ENCODE assay signal across 8 cellular contexts in the genomic region with DNA sequence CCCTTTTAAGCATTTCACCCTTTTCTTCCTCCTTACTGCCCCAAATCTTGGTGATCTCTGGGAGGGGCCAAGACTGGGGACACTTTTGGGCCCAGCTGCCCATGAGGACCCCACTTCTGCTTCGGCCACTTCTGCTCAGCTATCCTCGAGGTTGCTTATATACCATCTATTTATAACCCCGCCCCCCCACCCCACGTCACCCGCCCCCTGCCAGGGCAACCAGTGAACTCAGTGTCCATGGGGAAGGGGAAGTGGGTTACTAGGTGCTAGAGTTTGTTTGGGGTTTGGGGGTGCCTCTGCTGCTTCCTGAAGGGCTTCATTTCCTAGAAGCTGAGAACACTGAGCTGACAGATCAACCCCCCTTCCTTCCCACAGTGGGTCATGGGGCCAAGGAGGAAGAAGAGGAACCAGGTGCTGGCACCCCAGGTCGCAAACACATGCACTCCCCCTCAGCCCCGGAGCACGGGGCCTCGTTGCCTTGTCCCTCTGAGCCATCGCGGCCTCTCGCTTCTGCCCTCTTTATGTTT. TPM values are rescaled to one million over a fixed set of nuclear protein-coding genes. Genes with fewer than 3 reads are reported as not detected.
DNase-seq lines count a peak whose midpoint lies in the region; TF ChIP-seq lines count a peak whose summit lies in the region.

No MANE protein-coding gene starts in this region.

- peaks cover 7% of the 10 kb centered on the region for H3K4me1 ChIP-seq in fibroblast of lung (ENCODE audit: control insufficient read depth, extremely low read depth, insufficient read depth, low read length)

- peak; percentile 63 for DNase-seq in activated CD4-positive, alpha-beta T cell treated with anti-CD3 and anti-CD28 coated beads, Interleukin-2, amount 50 U/mL, for 1 hour
- no peak for DNase-seq in fibroblast of lung (ENCODE audit: low read depth in 2 of 2)
- DNase-seq in stimulated activated CD8-positive, alpha-beta memory T cell treated with anti-CD3 and anti-CD28 coated beads, Interleukin-15, amount 100 ng/mL, for 1 hour (ENCODE audit: low read depth): peak; percentile 59
- DNase-seq in HT-29 (ENCODE audit: low spot score): no peak
- DNase-seq in dedifferentiated amniotic fluid mesenchymal stem cell (ENCODE audit: extremely low spot score): no peak
- no peak for DNase-seq in islet precursor cell
- no peak for DNase-seq in hepatic stellate cell (ENCODE audit: low spot score)

- no peak for TF ChIP-seq CTCF in fibroblast of lung (conservative IDR thresholded peaks at IDR 0.05 in 1 of 2, IDR thresholded peaks at IDR 0.05 in 1 of 2; ENCODE audit: low read depth in 1 of 2, low read length in 2 of 2)

- peak overlapping the region; percentile 69 for H2AFZ ChIP-seq in fibroblast of lung (ENCODE audit: low read length)

- no peaks in the 10 kb centered on the region for H4K20me1 ChIP-seq in fibroblast of lung (ENCODE audit: control insufficient read depth, extremely low read depth, insufficient read depth, low read length)

- H3K36me3 ChIP-seq in fibroblast of lung (ENCODE audit: control insufficient read depth, insufficient read depth, low read length): no peaks in the 10 kb centered on the region

- H3K9ac ChIP-seq in fibroblast of lung (ENCODE audit: insufficient read depth, low read length): no peak overlapping the region

- H3K9me3 Mint-ChIP-seq in IgD-negative memory B cell: no peaks in the 10 kb centered on the region

- peak overlapping the region; percentile 35 to 93 (median 86) for H3K4me3 Mint-ChIP-seq in IgD-negative memory B cell

- H3K27ac ChIP-seq in fibroblast of lung (ENCODE audit: insufficient read depth, low read length): peak overlapping the region; percentile 32

- no peaks in the 10 kb centered on the region for H3K27me3 ChIP-seq in fibroblast of lung (ENCODE audit: control insufficient read depth, insufficient read depth, low read length)

- no peaks in the 10 kb centered on the region for H3K27me3 Mint-ChIP-seq in IgD-negative memory B cell

- H3K79me2 ChIP-seq in fibroblast of lung (ENCODE audit: control insufficient read depth, insufficient read depth, low read length): no peaks in the 10 kb centered on the region

- peak overlapping the region; percentile 44 for H3K4me2 ChIP-seq in fibroblast of lung (ENCODE audit: extremely low read depth, insufficient read depth, low read length)

- H3K4me1 Mint-ChIP-seq in IgD-negative memory B cell: peaks cover 34 to 40% (median 37%) of the 10 kb centered on the region in 3 donors

- peaks cover 1% of the 10 kb centered on the region for H3K36me3 Mint-ChIP-seq in IgD-negative memory B cell

- peak overlapping the region; percentile 98 to 99 (median 99) for H3K27ac Mint-ChIP-seq in IgD-negative memory B cell

- H3K9me3 ChIP-seq in fibroblast of lung (ENCODE audit: control insufficient read depth, insufficient read depth, low read depth, low read length): no peaks in the 10 kb centered on the region

- no peak overlapping the region for H3K4me3 ChIP-seq in fibroblast of lung (replicated peaks in 1 of 4; ENCODE audit: control extremely low read depth in 1 of 4, insufficient read depth in 1 of 4, low read depth in 3 of 4, low read length in 4 of 4)

RNA-seq across cellular contexts. Expression of a gene that starts 6.1 kb away (rescaled TPM):
- polyA plus RNA-seq in IgD-negative memory B cell (89.3 TPM), fibroblast of lung (32.9 and 46.3 TPM in 2 replicates)
- total RNA-seq in fibroblast of lung: 17.2 and 40.6 TPM in 2 replicates
- polyA plus RNA-seq in fibroblast of lung (2012): 72.6 and 94.0 TPM in 2 replicates
- 117 and 134 TPM in 2 replicates for polyA minus RNA-seq in fibroblast of lung (ENCODE audit: low replicate concordance)
- 41.4 and 62.8 TPM in 2 replicates for total RNA-seq in HT-29 (2014; rRNA removed; shearing (Covaris generic))

RNA-seq across cellular contexts. Expression of a gene that starts 44.0 kb away (rescaled TPM):
- 169 TPM for polyA plus RNA-seq in IgD-negative memory B cell
- total RNA-seq in fibroblast of lung: 28.5 and 36.5 TPM in 2 replicates
- 35.9 and 80.5 TPM in 2 replicates for polyA plus RNA-seq in fibroblast of lung
- polyA plus RNA-seq in fibroblast of lung (2012): 43.1 and 109 TPM in 2 replicates
- polyA minus RNA-seq in fibroblast of lung (ENCODE audit: low replicate concordance): 46.7 and 131 TPM in 2 replicates
- total RNA-seq in HT-29 (2014; rRNA removed; shearing (Covaris generic)): 185 and 196 TPM in 2 replicates

RNA-seq across cellular contexts. Expression of a gene that starts 58.0 kb away (rescaled TPM):
- polyA plus RNA-seq in IgD-negative memory B cell (52.6 TPM), fibroblast of lung (43.2 and 45.3 TPM in 2 replicates)
- 125 and 141 TPM in 2 replicates for total RNA-seq in fibroblast of lung
- polyA plus RNA-seq in fibroblast of lung (2012): 101 and 112 TPM in 2 replicates
- polyA minus RNA-seq in fibroblast of lung (ENCODE audit: low replicate concordance): 172 and 209 TPM in 2 replicates
- 59.9 and 66.9 TPM in 2 replicates for total RNA-seq in HT-29 (2014; rRNA removed; shearing (Covaris generic))

Comparison
In these comparisons a context has a peak if more than half of its experiments do, and no peak if none do; other contexts are left out.
1. DNase-seq: peak in activated CD4-positive, alpha-beta T cell treated with anti-CD3 and anti-CD28 coated beads, Interleukin-2, amount 50 U/mL, for 1 hour (single experiment) and stimulated activated CD8-positive, alpha-beta memory T cell treated with anti-CD3 and anti-CD28 coated beads, Interleukin-15, amount 100 ng/mL, for 1 hour (single experiment); none in fibroblast of lung (0 of 2), HT-29 (single experiment), dedifferentiated amniotic fluid mesenchymal stem cell (single experiment), islet precursor cell (single experiment) and hepatic stellate cell (single experiment).